21 cellular contexts compared by ENCODE assay signal in genomic region chr2:96930351-96931015, GRCh38. TPM values are rescaled to one million over a fixed set of nuclear protein-coding genes. Genes with fewer than 3 reads are reported as not detected.
A peak's percentile ranks its signal among the peaks of the same experiment; 100 is the strongest.
DNase-seq lines count a peak whose midpoint lies in the region; ATAC-seq, FAIRE-seq and TF ChIP-seq lines count a peak whose summit lies in the region.
"Had no signal": no experiment of that assay in that cellular context is flagged by ENCODE, and none has a peak within 500 bp of the region (broad histone marks: within the 10 kb centered on the region; RNA-seq: fewer than 3 reads in every experiment).

No MANE protein-coding gene starts in this region.

- H3K27ac ChIP-seq in K562 (ENCODE audit: extremely low read depth, low read depth, low read length) (no peak overlapping the region; the same call in 2 of the 3 replicates), trophoblast cell (ENCODE audit: low read depth, low read length) (no peak overlapping the region), tibial nerve (peak overlapping the region in 1 of 4 donors; percentile 87), testis (no peak overlapping the region)
- H3K27ac ChIP-seq: 22Rv1, PC-9, RWPE1 had no signal

- H4K8ac ChIP-seq in trophoblast cell (ENCODE audit: low read depth, low read length): no peak overlapping the region

- H3K9ac ChIP-seq in K562 (ENCODE audit: insufficient read depth in 1 of 2, low read depth in 2 of 2, low read length in 2 of 2) (no peak overlapping the region), trophoblast cell (ENCODE audit: low read length) (no peak overlapping the region)

- peaks cover 45 to 53% of the 10 kb centered on the region in 2 experiments; a peak in 4 of 5 replicates for H3K4me1 ChIP-seq in K562 (replicated peaks in 1 of 2; ENCODE audit: control insufficient read depth in 2 of 2, insufficient read depth in 2 of 2, low read length in 2 of 2)
- peaks cover 10% of the 10 kb centered on the region in 2 experiments for H3K4me1 ChIP-seq in trophoblast cell (ENCODE audit: control insufficient read depth in 1 of 2, insufficient read depth in 2 of 2, low read length in 2 of 2)
- H3K4me1 ChIP-seq in tibial nerve: peaks cover 0 to 18% (median 0%) of the 10 kb centered on the region in 4 donors
- H3K4me1 ChIP-seq in testis: peaks cover 14% of the 10 kb centered on the region

- H3K18ac ChIP-seq in trophoblast cell (ENCODE audit: low read length): no peak overlapping the region

- H2AFZ ChIP-seq in K562 (ENCODE audit: low read depth, low read length) (peak overlapping the region; percentile 48; the same call in 1 of the 2 replicates), trophoblast cell (ENCODE audit: insufficient read depth, low read length, poor library complexity) (no peak overlapping the region)
- H2AFZ ChIP-seq: GM23338, PC-9 had no signal

- DNase-seq in DMS53 (lab: John Stamatoyannopoulos, UW) (peak; percentile 36), DMS53 treated with DMSO at 0.1 percent for 48 hours (lab: John Stamatoyannopoulos, UW; ENCODE audit: unreplicated experiment) (no peak), NCI-H2029 (lab: John Stamatoyannopoulos, UW) (peak; percentile 71), K562 (ENCODE audit: extremely low read depth in 1 of 4, low spot score in 3 of 4) (no peak), trophoblast cell (no peak), tibial nerve (ENCODE audit: low spot score in 2 of 2) (no peak), T-helper 2 cell (no peak), testis (no peak)
- DNase-seq: GF-D8, IMR-90, Karpas-422, NCI-H1417 treated with DMSO at 0.1 percent for 48 hours, NCI-H2081, PC-9 had no signal

- no peak overlapping the region for H3K14ac ChIP-seq in trophoblast cell (ENCODE audit: low read length)

- peak overlapping the region; percentile 47 for H2BK12ac ChIP-seq in trophoblast cell (ENCODE audit: low read length)

- H3K4me2 ChIP-seq in K562 (ENCODE audit: insufficient read depth, low read length) (peak overlapping the region; percentile 73), trophoblast cell (ENCODE audit: low read length) (no peak overlapping the region)
- H3K4me2 ChIP-seq: GM23338, PC-9 had no signal

- no peaks in the 10 kb centered on the region for H3K79me1 ChIP-seq in trophoblast cell (ENCODE audit: low read length)

- TF ChIP-seq POLR2A in K562 (conservative IDR thresholded peaks at IDR 0.05) (no peak), tibial nerve (IDR thresholded peaks at IDR 0.05) (no peak), testis (IDR thresholded peaks at IDR 0.05) (no peak)

- no peak overlapping the region for H4K12ac ChIP-seq in trophoblast cell (ENCODE audit: low read depth, low read length)

- H2BK5ac ChIP-seq in trophoblast cell (ENCODE audit: low read depth, low read length, poor library complexity): no peak overlapping the region

- H3K27me3 ChIP-seq in K562 (ENCODE audit: control insufficient read depth in 2 of 2, insufficient read depth in 2 of 2, low read length in 2 of 2): no peaks in the 10 kb centered on the region
- H3K27me3 ChIP-seq in trophoblast cell (ENCODE audit: insufficient read depth, low read length): no peaks in the 10 kb centered on the region
- H3K27me3 ChIP-seq in tibial nerve: no peaks in the 10 kb centered on the region
- no peaks in the 10 kb centered on the region for H3K27me3 ChIP-seq in testis

- H3K4me3 ChIP-seq in K562 (peak overlapping the region; percentile 16; the same call in 1 of the 2 replicates), trophoblast cell (ENCODE audit: low read depth, low read length) (no peak overlapping the region), tibial nerve (no peak overlapping the region), testis (no peak overlapping the region)
- H3K4me3 ChIP-seq: GM23338, PC-9 had no signal

- POLR2A ChIA-PET in K562 (lab: Yijun Ruan, JAX): interaction anchor here (0.8 to 1.9 kb wide), 6 partner anchors 9 to 245 kb away, joined by 3 to 8 read pairs (median 5); no protein-coding TSS in a partner anchor

- CTCF ChIA-PET in K562 (lab: Yijun Ruan, JAX; ENCODE audit: low intra/inter-chr PET ratio): no interaction called here

- H3K79me2 ChIP-seq in K562 (ENCODE audit: control insufficient read depth, insufficient read depth, low read length) (peaks cover 26% of the 10 kb centered on the region; the same call in 2 of the 3 replicates), trophoblast cell (ENCODE audit: control insufficient read depth, insufficient read depth, low read length, poor library complexity) (no peaks in the 10 kb centered on the region)

- ATAC-seq in K562: no peak; the same call in 2 of the 3 replicates
- ATAC-seq: GM23338, HCT116 had no signal

- H3K36me3 ChIP-seq in K562 (ENCODE audit: control insufficient read depth, insufficient read depth, low read length) (no peaks in the 10 kb centered on the region), trophoblast cell (ENCODE audit: control insufficient read depth in 1 of 2, insufficient read depth in 2 of 2, low read length in 2 of 2) (no peaks in the 10 kb centered on the region), tibial nerve (no peaks in the 10 kb centered on the region), testis (ENCODE audit: low read depth, missing control alignments) (no peaks in the 10 kb centered on the region)

- H2BK120ac ChIP-seq in trophoblast cell (ENCODE audit: insufficient read depth, low read length, poor library complexity): no peak overlapping the region

- TF ChIP-seq CTCF in K562 (IDR thresholded peaks at IDR 0.05 in 2 of 3, conservative IDR thresholded peaks at IDR 0.05 in 1 of 3; ENCODE audit: insufficient read depth in 2 of 3, low read depth in 1 of 3, low read length in 3 of 3): no peak
- no peak for TF ChIP-seq CTCF in tibial nerve (IDR thresholded peaks at IDR 0.05)
- no peak for TF ChIP-seq CTCF in testis (IDR thresholded peaks at IDR 0.05)

- no peaks in the 10 kb centered on the region for H3K9me1 ChIP-seq in K562 (ENCODE audit: control insufficient read depth, insufficient read depth, low read length)

- H3K9me3 ChIP-seq in K562 (replicated peaks; ENCODE audit: control insufficient read depth, insufficient read depth, low read depth, low read length) (no peaks in the 10 kb centered on the region), trophoblast cell (ENCODE audit: insufficient read depth, low read depth, low read length) (no peaks in the 10 kb centered on the region), tibial nerve (no peaks in the 10 kb centered on the region), testis (no peaks in the 10 kb centered on the region)

- BruUV-seq in K562 (replicated peaks; lab: Mats Ljungman, UMichigan): no TSS peak

- H3K23ac ChIP-seq in trophoblast cell (ENCODE audit: low read length): no peak overlapping the region

- H3K4ac ChIP-seq in trophoblast cell (ENCODE audit: low read depth, low read length): no peak overlapping the region

- H4K91ac ChIP-seq in trophoblast cell (ENCODE audit: low read depth, low read length): no peak overlapping the region

- intact Hi-C loops in K562 (cut with micrococcal nuclease): no loop called here
- intact Hi-C loops in testis (cut with DNase I; ENCODE audit: low total_unique reads): no loop called here

- in situ Hi-C loops in K562 (cut with MboI): no loop called here

- no peak for TF ChIP-seq RAD21 in K562 (CRISPR knock-in tag; conservative IDR thresholded peaks at IDR 0.05 in 1 of 2, IDR thresholded peaks at IDR 0.05 in 1 of 2)

- no peak overlapping the region for H2AK5ac ChIP-seq in trophoblast cell (ENCODE audit: low read length)

- 36% methylated on average over 7 of the region's 7 CpGs for WGBS in K562 (ENCODE audit: insufficient coverage, low coverage, missing lambda C conversion rate)
- whole genome bisulfite sequencing in trophoblast cell (ENCODE audit: extremely low coverage, insufficient coverage, insufficient read length): no CpG with 5 or more reads among the region's 7 CpGs
- WGBS in tibial nerve, 2 donors: 64 to 72% methylated on average over 7 of the region's 7 CpGs
- 78 to 95% methylated on average over 6 to 7 of the region's 7 CpGs for WGBS in testis, 2 donors

- no peaks in the 10 kb centered on the region for H4K20me1 ChIP-seq in K562 (replicated peaks; ENCODE audit: control insufficient read depth, insufficient read depth, low read length)

- TF ChIP-seq EP300 in K562 (IDR thresholded peaks at IDR 0.05; ENCODE audit: low read length) (0 out of 2 replicates have a peak, but pooled peaks have one; percentile 13), tibial nerve (IDR thresholded peaks at IDR 0.05) (no peak)

- no peak for FAIRE-seq in K562 (lab: Jason Lieb, UNC)

TF ChIP-seq in K562, 482 proteins besides CTCF, POLR2A, EP300 and RAD21 (continues in another document):
- TF ChIP-seq NCOA1 (IDR thresholded peaks at IDR 0.05; ENCODE audit: low read depth) (no peak), FOSL1 (tag; conservative IDR thresholded peaks at IDR 0.05) (0 out of 2 replicates have a peak, but pooled peaks have one; percentile 27), XRCC4 (IDR thresholded peaks at IDR 0.05; ENCODE audit: extremely low read depth, insufficient read depth, insufficient read length) (no peak), CEBPB (tag; IDR thresholded peaks at IDR 0.05) (0 out of 2 replicates have a peak, but pooled peaks have one; percentile 24), L3MBTL2 (IDR thresholded peaks at IDR 0.05) (peak; percentile 50; the same call in 1 of the 2 replicates), DPF2 (IDR thresholded peaks at IDR 0.05) (0 out of 2 replicates have a peak, but pooled peaks have one; percentile 27), MEIS2 (IDR thresholded peaks at IDR 0.05; ENCODE audit: partially characterized antibody) (no peak)

RNA-seq across cellular contexts. Expression of gene FAM178B, which starts 55.9 kb away (rescaled TPM):
- 43.9 and 142 TPM in 2 replicates for total RNA-seq in K562 (2011; cell fraction: chromatin; rRNA removed; ENCODE audit: low replicate concordance)
- total RNA-seq in K562 (2011; cell fraction: nucleolus; rRNA removed): 242 and 249 TPM in 2 replicates
- 153 and 176 TPM in 2 replicates for total RNA-seq in K562 (2011; cell fraction: nucleoplasm; rRNA removed)
- total RNA-seq in K562 (2014; rRNA removed): 68.1 and 118 TPM in 2 replicates
- 10.0 and 20.6 TPM in 2 replicates for total RNA-seq in K562 (2014; rRNA removed; fragmentation: Illumina TruSeq; extraction: Trizol)
- 79.9 and 82.6 TPM in 2 replicates for total RNA-seq in K562 (2015; rRNA removed; fragmentation: Illumina TruSeq; extraction: Trizol)
- total RNA-seq in K562 (2021): 152 and 177 TPM in 2 replicates
- 68.4 and 788 TPM in 2 replicates for polyA plus RNA-seq in K562 (2011; rRNA removed)
- 415 and 947 TPM in 2 replicates for polyA plus RNA-seq in K562 (2011; cell fraction: cytosol; rRNA removed)
- 317 and 745 TPM in 2 replicates for polyA plus RNA-seq in K562 (2011; cell fraction: nucleus; rRNA removed)
- 495 and 1,020 TPM in 2 replicates for polyA plus RNA-seq in K562 (2012)
- 175 and 265 TPM in 2 replicates for polyA plus RNA-seq in K562 (2014; fragmentation: Illumina TruSeq; extraction: Trizol)
- polyA plus RNA-seq in K562 (2014; fragmentation: Nextera tagmentation; extraction: Ambion mirVana): 10 to 100 TPM; 19.0 to 41.5 TPM
- polyA plus RNA-seq in K562 (2014; rRNA removed): 139 and 175 TPM in 2 replicates
- polyA minus RNA-seq in K562 (2011; rRNA and poly(A)+ RNA removed): 36.1 and 135 TPM in 2 replicates
- polyA minus RNA-seq in K562 (2011; cell fraction: cytosol; rRNA and poly(A)+ RNA removed): 62.9 and 369 TPM in 2 replicates
- polyA minus RNA-seq in K562 (2011; cell fraction: nucleus; rRNA and poly(A)+ RNA removed): 23.2 and 101 TPM in 2 replicates
- polyA plus RNA-seq in trophoblast cell (2013): 2.4 TPM in 2 replicates
- 10 to 100 TPM in 1 of 4 donors, 1 to 10 TPM in 3; 1.9 to 14.1 (median 3.5) TPM for total RNA-seq in tibial nerve
- 10 to 100 TPM; 19.7 to 20.6 TPM for total RNA-seq in testis
- polyA plus RNA-seq in testis (ENCODE audit: insufficient read depth, low read depth, low replicate concordance): 11.6 TPM
- total RNA-seq: Daoy, GM23338, IMR-90, MCF 10A had no signal
- polyA plus RNA-seq: CD14-positive monocyte, IMR-90 had no signal

Comparison
In these comparisons a context has a peak if more than half of its experiments do, and no peak if none do; other contexts are left out.
1. DNase-seq: peak in DMS53 (single experiment) and NCI-H2029 (single experiment); none in DMS53 treated with DMSO at 0.1 percent for 48 hours (single experiment), K562 (0 of 4), trophoblast cell (0 of 2), tibial nerve (0 of 2), T-helper 2 cell (0 of 5) and testis (single experiment).